ENCODE assay signal across 8 cellular contexts in genomic region chr1:204453141-204453772, GRCh38. TPM values are rescaled to one million over a fixed set of nuclear protein-coding genes. Genes with fewer than 3 reads are reported as not detected.
A peak's percentile ranks its signal among the peaks of the same experiment; 100 is the strongest.
DNase-seq lines count a peak whose midpoint lies in the region; ATAC-seq lines count a peak whose summit lies in the region.

No MANE protein-coding gene starts in this region.

- peaks cover 11 to 17% of the 10 kb centered on the region in 2 donors for H3K4me1 Mint-ChIP-seq in effector memory CD8-positive, alpha-beta T cell (ENCODE audit: low read depth in 2 of 2)

- H3K27ac ChIP-seq in mesendoderm (ENCODE audit: low read depth, low read length) = no peak overlapping the region

- H3K27me3 ChIP-seq in mesendoderm (ENCODE audit: insufficient read depth, low read length, poor library complexity) = no peaks in the 10 kb centered on the region

- no peak overlapping the region for H3K4me3 ChIP-seq in mesendoderm (ENCODE audit: low read length)

- no peak overlapping the region for H2BK15ac ChIP-seq in mesendoderm (replicated peaks; ENCODE audit: low read depth)

- peaks cover 17% of the 10 kb centered on the region for H3K36me3 Mint-ChIP-seq in effector memory CD8-positive, alpha-beta T cell (ENCODE audit: insufficient read depth)

- ATAC-seq in GM18517 (IDR thresholded peaks at IDR 0.05; ENCODE audit: unreplicated experiment) = peak; percentile 78
- ATAC-seq in HG02884 (IDR thresholded peaks at IDR 0.05; ENCODE audit: unreplicated experiment) = peak; percentile 71
- ATAC-seq in activated CD4-positive, CD25-positive, alpha-beta regulatory T cell treated with anti-CD3 and anti-CD28 coated beads, Interleukin-2, amount 50 U/mL, for 24 hours = peak; percentile 97 to 98
- peak; percentile 99 for ATAC-seq in effector memory CD8-positive, alpha-beta T cell (replicated peaks)

- no peaks in the 10 kb centered on the region for H3K27me3 Mint-ChIP-seq in effector memory CD8-positive, alpha-beta T cell

- no peak overlapping the region for H2BK120ac ChIP-seq in mesendoderm (ENCODE audit: low read depth, low read length)

- peak; percentile 75 to 78 (median 76) for DNase-seq in effector memory CD8-positive, alpha-beta T cell
- peak; percentile 28 for DNase-seq in stimulated activated CD8-positive, alpha-beta memory T cell treated with anti-CD3 and anti-CD28 coated beads, Interleukin-7, amount 100 ng/mL, for 24 hours (ENCODE audit: low read depth)
- DNase-seq in NCI-H1694 treated with DMSO at 0.1 percent for 48 hours (lab: John Stamatoyannopoulos, UW) = no peak
- no peak for DNase-seq in mesendoderm
- no peak for DNase-seq in hippocampal formation (lab: John Stamatoyannopoulos, UW)

- no peak overlapping the region for H4K5ac ChIP-seq in mesendoderm (ENCODE audit: low read length)

- no peak overlapping the region for H3K9ac ChIP-seq in mesendoderm (ENCODE audit: low read length)

- H3K27ac Mint-ChIP-seq in effector memory CD8-positive, alpha-beta T cell = peak overlapping the region; percentile 90 to 98

- peak overlapping the region; percentile 62 to 79 for H3K4me3 Mint-ChIP-seq in effector memory CD8-positive, alpha-beta T cell

- peaks cover 15% of the 10 kb centered on the region for H3K4me1 ChIP-seq in mesendoderm (ENCODE audit: control insufficient read depth, low read depth, low read length)

- H3K4ac ChIP-seq in mesendoderm (ENCODE audit: low read depth, low read length) = no peak overlapping the region

- no peak overlapping the region for H3K4me2 ChIP-seq in mesendoderm (ENCODE audit: low read length)

- H3K56ac ChIP-seq in mesendoderm (ENCODE audit: low read length) = no peak overlapping the region

- H2BK5ac ChIP-seq in mesendoderm (ENCODE audit: low read length) = no peak overlapping the region

- WGBS in mesendoderm (ENCODE audit: extremely low coverage, insufficient coverage, low lambda C conversion rate) = no CpG with 5 or more reads among the region's 8 CpGs

- no peaks in the 10 kb centered on the region for H3K9me3 Mint-ChIP-seq in effector memory CD8-positive, alpha-beta T cell

- no peak overlapping the region for H3K23ac ChIP-seq in mesendoderm (ENCODE audit: low read length)

- no peak overlapping the region for H4K8ac ChIP-seq in mesendoderm (ENCODE audit: low read depth, low read length)

- no peak overlapping the region for H2AK5ac ChIP-seq in mesendoderm (ENCODE audit: low read length)

- no peak overlapping the region for H3K18ac ChIP-seq in mesendoderm (ENCODE audit: low read length)

- no peaks in the 10 kb centered on the region for H3K36me3 ChIP-seq in mesendoderm (ENCODE audit: control insufficient read depth, insufficient read depth, low read length)

- no peaks in the 10 kb centered on the region for H3K79me1 ChIP-seq in mesendoderm (ENCODE audit: low read length)

- H3K79me2 ChIP-seq in mesendoderm (ENCODE audit: control insufficient read depth, insufficient read depth, low read length) = no peaks in the 10 kb centered on the region

RNA-seq across cellular contexts. Expression of gene PIK3C2B, which starts 41.3 kb away (rescaled TPM):
- 6.1 TPM for polyA plus RNA-seq in mesendoderm (2013, experiment 1 of 2)
- polyA plus RNA-seq in mesendoderm (2013, experiment 2 of 2) = 6.1 TPM

RNA-seq across cellular contexts. Expression of gene PPP1R15B, which starts 41.6 kb away (rescaled TPM):
- 26.9 TPM for polyA plus RNA-seq in mesendoderm (2013, experiment 1 of 2)
- polyA plus RNA-seq in mesendoderm (2013, experiment 2 of 2) = 25.4 TPM

Comparison
In these comparisons a context has a peak if more than half of its experiments do, and no peak if none do; other contexts are left out.
1. DNase-seq: peak in effector memory CD8-positive, alpha-beta T cell (3 of 3) and stimulated activated CD8-positive, alpha-beta memory T cell treated with anti-CD3 and anti-CD28 coated beads, Interleukin-7, amount 100 ng/mL, for 24 hours (single experiment); none in NCI-H1694 treated with DMSO at 0.1 percent for 48 hours (single experiment), mesendoderm (single experiment) and hippocampal formation (0 of 2).
2. Peak in every context shown above with its lines, with median percentiles within 50 percentile points of each other: ATAC-seq.